26 cellular contexts compared by ENCODE assay signal in the genomic region with DNA sequence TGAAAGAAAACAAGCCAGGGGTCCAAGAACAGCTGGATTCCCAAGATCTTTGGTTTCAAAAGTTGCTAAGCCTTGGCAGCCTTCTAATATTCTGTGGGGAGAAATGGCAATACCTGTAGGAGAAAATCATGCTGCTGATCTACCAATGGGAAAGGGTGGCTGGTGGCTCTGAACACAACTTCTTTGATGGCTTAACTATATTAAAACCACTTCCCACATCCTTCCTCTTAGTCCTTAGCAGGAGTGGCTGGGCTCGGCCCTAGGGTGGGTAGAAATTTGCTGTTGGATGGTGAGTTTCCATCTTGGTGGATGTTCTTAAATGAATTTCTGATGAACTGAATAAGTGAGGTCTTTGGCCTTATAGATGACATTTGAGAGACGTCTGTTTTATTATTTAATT.
"Had no signal": no experiment of that assay in that cellular context is flagged by ENCODE, and none has a peak within 500 bp of the region (broad histone marks: within the 10 kb centered on the region; RNA-seq: fewer than 3 reads in every experiment).

No MANE protein-coding gene starts in this region.

- H3K4me1 ChIP-seq: stomach, suprapubic skin, testis, tibial artery, tibial nerve, transverse colon, upper lobe of left lung, upper lobe of right lung, uterus had no signal

- H3K9me3 ChIP-seq: stomach, suprapubic skin, testis, thoracic aorta, thyroid gland, tibial artery, tibial nerve, transverse colon, upper lobe of left lung, upper lobe of right lung, uterus, vagina had no signal

- H3K27me3 ChIP-seq: stomach, suprapubic skin, testis, thyroid gland, tibial artery, tibial nerve, transverse colon, upper lobe of left lung, upper lobe of right lung, uterus, vagina had no signal

- H3K27ac ChIP-seq: stomach, suprapubic skin, testis, thoracic aorta, thyroid gland, tibial artery, tibial nerve, transverse colon, upper lobe of left lung, upper lobe of right lung, uterus, vagina had no signal

- FAIRE-seq: urothelium cell line had no signal

- H3K4me3 ChIP-seq: stomach, suprapubic skin, testis, thoracic aorta, thyroid gland, tibial artery, tibial nerve, transverse colon, upper lobe of left lung, upper lobe of right lung, uterus, vagina had no signal

- ATAC-seq: stimulated activated effector memory CD8-positive, alpha-beta T cell treated with anti-CD3 and anti-CD28 coated beads, Interleukin-12 subunit alpha, Interleukin-12 subunit beta, amount 100 ng/mL, for 72 hours; stimulated activated memory B cell treated with anti-CD40 and anti-IgM and Interleukin-4, amounts not matched to agents 10 μg/mL and 1 μg/mL and 100 μg/mL, for 72 hours; stimulated activated naive B cell treated with anti-CD40 and anti-IgM and Interleukin-4, amounts not matched to agents 10 μg/mL and 1 μg/mL and 100 μg/mL, for 72 hours; stimulated activated naive CD8-positive, alpha-beta T cell treated with anti-CD3 and anti-CD28 coated beads, Interleukin-15, amount 100 ng/mL, for 72 hours; stimulated activated naive CD8-positive, alpha-beta T cell treated with anti-CD3 and anti-CD28 coated beads, Interleukin-15, Interleukin-2, amounts not matched to agents 100 U/mL and 50 U/mL, for 24 hours; upper lobe of right lung had no signal

- H3K36me3 ChIP-seq: stomach, suprapubic skin, thoracic aorta, thyroid gland, tibial artery, tibial nerve, transverse colon, upper lobe of left lung, upper lobe of right lung, uterus, vagina had no signal

- DNase-seq: stimulated activated CD4-positive, alpha-beta T cell treated with anti-CD3 and anti-CD28 coated beads, Interleukin-4, amount 100 ng/mL, for 1 hour; stimulated activated CD4-positive, alpha-beta T cell treated with anti-CD3 and anti-CD28 coated beads, Interleukin-4, amount 100 ng/mL, for 24 hours; stimulated activated CD4-positive, alpha-beta T cell treated with anti-CD3 and anti-CD28 coated beads, Interleukin-4, amount 100 ng/mL, for 4 hours; stimulated activated CD8-positive, alpha-beta memory T cell treated with anti-CD3 and anti-CD28 coated beads, Interleukin-4, amount 100 ng/mL, for 48 hours; stimulated activated naive B cell treated with anti-CD40 and anti-IgM and Interleukin-4, amounts not matched to agents 10 μg/mL and 1 μg/mL and 100 μg/mL, for 72 hours; stimulated activated naive CD4-positive, alpha-beta T cell; stimulated activated naive CD4-positive, alpha-beta T cell treated with Interleukin-2 at 50 U/mL for 16 hours; stimulated activated naive CD8-positive, alpha-beta T cell treated with anti-CD3 and anti-CD28 coated beads, Interleukin-15, amount 100 ng/mL, for 72 hours; stimulated activated naive CD8-positive, alpha-beta T cell treated with anti-CD3 and anti-CD28 coated beads, Interleukin-15, Interleukin-2, amounts not matched to agents 100 U/mL and 50 U/mL, for 24 hours; stomach; substantia nigra; testis; thyroid gland; tibial artery; transverse colon; trophoblast cell; upper lobe of left lung; upper lobe of right lung; uterus had no signal
